Comparison of ENCODE assay signal across 8 cellular contexts in the genomic region with DNA sequence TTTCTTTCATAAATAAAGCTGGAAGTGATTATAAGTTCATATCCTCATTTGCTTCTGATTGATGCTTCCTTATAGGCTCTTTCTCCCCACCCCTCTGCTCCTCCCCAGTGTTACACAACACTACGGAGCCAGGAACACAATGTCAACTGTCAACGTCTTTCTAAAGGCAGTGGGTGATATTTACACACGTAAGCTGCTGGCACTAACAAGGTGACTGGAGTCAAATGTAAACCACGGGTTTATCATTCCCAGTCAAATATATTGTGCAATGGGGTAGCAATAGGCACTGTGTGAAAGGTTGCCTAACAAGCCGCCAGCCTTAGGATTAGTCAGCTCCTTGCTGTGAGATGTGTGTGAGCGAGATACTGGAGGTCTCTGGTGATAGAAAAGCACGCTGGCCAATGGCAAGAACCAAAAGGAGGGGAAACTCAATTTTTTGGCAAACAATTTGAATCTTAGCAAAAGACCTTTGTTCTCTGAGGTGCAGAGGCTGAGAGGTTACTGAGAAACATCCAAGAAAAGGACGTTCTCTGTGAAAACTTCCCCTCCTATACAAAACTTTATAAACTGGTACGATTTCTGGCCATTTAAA. TPM values are rescaled to one million over a fixed set of nuclear protein-coding genes. Genes with fewer than 3 reads are reported as not detected.
DNase-seq lines count a peak whose midpoint lies in the region; ATAC-seq and TF ChIP-seq lines count a peak whose summit lies in the region.

No MANE protein-coding gene starts in this region.

- TF ChIP-seq RAD21 in Ishikawa (IDR thresholded peaks at IDR 0.05; ENCODE audit: low read depth): no peak

- DNase-seq in CD1c-positive myeloid dendritic cell (ENCODE audit: extremely low spot score) (peak; percentile 86), adipocyte (ENCODE audit: low read depth) (peak; percentile 97), hippocampal formation (lab: John Stamatoyannopoulos, UW) (peak; percentile 1 to 50), NCI-H446 treated with DMSO at 0.1 percent for 48 hours (lab: John Stamatoyannopoulos, UW) (no peak)
- no peak for DNase-seq in activated CD4-positive, alpha-beta T cell treated with anti-CD3 and anti-CD28 coated beads, Interleukin-2, amount 50 U/mL, for 1 hour

- H3K9me3 ChIP-seq in adipocyte (ENCODE audit: control insufficient read depth, low read length) (no peaks in the 10 kb centered on the region), skeletal muscle tissue (ENCODE audit: control insufficient read depth in 3 of 3, low read length in 3 of 3) (no peaks in the 10 kb centered on the region)

- H3K4me3 ChIP-seq in adipocyte (ENCODE audit: low read length) (peak overlapping the region; percentile 38), skeletal muscle tissue (ENCODE audit: low read length in 3 of 3) (peak overlapping the region; percentile 0 to 17 (median 8))

- H3K27me3 ChIP-seq in adipocyte (replicated peaks; ENCODE audit: control insufficient read depth, insufficient read depth, low read length) (no peaks in the 10 kb centered on the region), skeletal muscle tissue (ENCODE audit: control insufficient read depth in 3 of 3, insufficient read depth in 3 of 3, low read length in 3 of 3) (no peaks in the 10 kb centered on the region)

- peak overlapping the region; percentile 85 for H3K27ac ChIP-seq in skeletal muscle tissue (ENCODE audit: low read depth, low read length)

- TF ChIP-seq EP300 in Ishikawa (IDR thresholded peaks at IDR 0.05; ENCODE audit: borderline replicate concordance): no peak

- H3K36me3 ChIP-seq in adipocyte (ENCODE audit: control insufficient read depth, insufficient read depth, low read length, severe bottlenecking) (no peaks in the 10 kb centered on the region), skeletal muscle tissue (ENCODE audit: control insufficient read depth in 3 of 3, insufficient read depth in 3 of 3, low read length in 3 of 3) (no peaks in the 10 kb centered on the region)

- no peak for ATAC-seq in GM21447 (IDR thresholded peaks at IDR 0.05; ENCODE audit: unreplicated experiment)

- H3K4me1 ChIP-seq in adipocyte (ENCODE audit: control insufficient read depth, insufficient read depth, low read length) (peaks cover 24% of the 10 kb centered on the region), skeletal muscle tissue (ENCODE audit: control insufficient read depth in 3 of 3, insufficient read depth in 3 of 3, low read length in 3 of 3) (peaks cover 0 to 4% (median 2%) of the 10 kb centered on the region in 3 donors)

- H3K9ac ChIP-seq in adipocyte (ENCODE audit: low read length): peak overlapping the region; percentile 74
- H3K9ac ChIP-seq in skeletal muscle tissue (ENCODE audit: low read depth in 1 of 3, low read length in 3 of 3): peak overlapping the region in 1 of 3 donors; percentile 60

TF ChIP-seq in Ishikawa, 13 proteins besides CTCF, POLR2A, EP300 and RAD21:
- TF ChIP-seq CEBPB (IDR thresholded peaks at IDR 0.05): peak; percentile 97
- no peak for TF ChIP-seq YY1 (IDR thresholded peaks at IDR 0.05; ENCODE audit: low read depth)
TF ChIP-seq in Ishikawa: peak in this region for 1.

RNA-seq across cellular contexts. Expression of a gene that starts 22.1 kb away (rescaled TPM):
- total RNA-seq in skeletal muscle tissue: 234 TPM

Comparison
In these comparisons a context has a peak if more than half of its experiments do, and no peak if none do; other contexts are left out.
1. DNase-seq: peak in CD1c-positive myeloid dendritic cell (single experiment), adipocyte (single experiment) and hippocampal formation (2 of 2); none in activated CD4-positive, alpha-beta T cell treated with anti-CD3 and anti-CD28 coated beads, Interleukin-2, amount 50 U/mL, for 1 hour (single experiment) and NCI-H446 treated with DMSO at 0.1 percent for 48 hours (single experiment).